1 cellular context compared by ENCODE assay signal in genomic region chr11:77589521-77590193, GRCh38.
TF ChIP-seq lines count a peak whose summit lies in the region.

A gene with protein sequence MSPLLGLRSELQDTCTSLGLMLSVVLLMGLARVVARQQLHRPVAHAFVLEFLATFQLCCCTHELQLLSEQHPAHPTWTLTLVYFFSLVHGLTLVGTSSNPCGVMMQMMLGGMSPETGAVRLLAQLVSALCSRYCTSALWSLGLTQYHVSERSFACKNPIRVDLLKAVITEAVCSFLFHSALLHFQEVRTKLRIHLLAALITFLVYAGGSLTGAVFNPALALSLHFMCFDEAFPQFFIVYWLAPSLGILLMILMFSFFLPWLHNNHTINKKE (plus strand): TSS chr11:77589953. CDS start chr11:77589993, 40 bp downstream.

TF ChIP-seq in HepG2, 621 proteins besides CTCF, POLR2A, EP300 and RAD21 (continued from another document and continues in another):
- TF ChIP-seq GMEB1 (CRISPR knock-in tag; IDR thresholded peaks at IDR 0.05; ENCODE audit: borderline replicate concordance) (peak; percentile 65; the same call in 1 of the 2 replicates), ZNF776 (CRISPR knock-in tag; IDR thresholded peaks at IDR 0.05) (peak; percentile 88), ETV6 (CRISPR knock-in tag; conservative IDR thresholded peaks at IDR 0.05) (peak; percentile 72; the same call in 1 of the 2 replicates), PRDM15 (CRISPR knock-in tag; IDR thresholded peaks at IDR 0.05) (peak; percentile 67; the same call in 1 of the 2 replicates), ZNF672 (CRISPR knock-in tag; IDR thresholded peaks at IDR 0.05) (no peak), TOPORS (CRISPR knock-in tag; IDR thresholded peaks at IDR 0.05) (no peak), SMAD1 (CRISPR knock-in tag; IDR thresholded peaks at IDR 0.05; ENCODE audit: borderline replicate concordance, low read depth) (no peak; the same call in 1 of the 2 replicates), MAF1 (CRISPR knock-in tag; IDR thresholded peaks at IDR 0.05; ENCODE audit: borderline replicate concordance) (no peak), ZNF317 (CRISPR knock-in tag; IDR thresholded peaks at IDR 0.05) (peak; percentile 79; the same call in 1 of the 2 replicates), IKZF4 (CRISPR knock-in tag; IDR thresholded peaks at IDR 0.05; ENCODE audit: borderline replicate concordance, low read depth, not compliant biosample characterization) (peak; percentile 19), KLF15 (CRISPR knock-in tag; IDR thresholded peaks at IDR 0.05; ENCODE audit: borderline replicate concordance) (peak; percentile 40), ZNF326 (CRISPR knock-in tag; IDR thresholded peaks at IDR 0.05; ENCODE audit: borderline replicate concordance) (no peak), IRF1 (CRISPR knock-in tag; IDR thresholded peaks at IDR 0.05; ENCODE audit: low read depth) (0 out of 2 replicates have a peak, but pooled peaks have one; percentile 83), IRF2 (CRISPR knock-in tag; IDR thresholded peaks at IDR 0.05) (no peak; the same call in 1 of the 2 replicates), REL (CRISPR knock-in tag; conservative IDR thresholded peaks at IDR 0.05) (no peak; the same call in 1 of the 2 replicates), RELA (CRISPR knock-in tag; IDR thresholded peaks at IDR 0.05) (no peak), RXRB (CRISPR knock-in tag; IDR thresholded peaks at IDR 0.05; ENCODE audit: borderline replicate concordance) (peak; percentile 50; the same call in 1 of the 2 replicates), KAT8 (CRISPR knock-in tag; IDR thresholded peaks at IDR 0.05) (peak; percentile 59; the same call in 1 of the 2 replicates), ZBTB37 (CRISPR knock-in tag; IDR thresholded peaks at IDR 0.05) (peak; percentile 66; the same call in 1 of the 2 replicates), THAP8 (CRISPR knock-in tag; IDR thresholded peaks at IDR 0.05; ENCODE audit: borderline replicate concordance) (peak; percentile 81; the same call in 1 of the 2 replicates), ZNF773 (CRISPR knock-in tag; IDR thresholded peaks at IDR 0.05; ENCODE audit: borderline replicate concordance) (0 out of 2 replicates have a peak, but pooled peaks have one; percentile 58), SP4 (CRISPR knock-in tag; IDR thresholded peaks at IDR 0.05) (no peak), ZNF788 (CRISPR knock-in tag; IDR thresholded peaks at IDR 0.05; ENCODE audit: borderline replicate concordance) (peak; percentile 80; the same call in 1 of the 2 replicates), ZNF768 (CRISPR knock-in tag; IDR thresholded peaks at IDR 0.05) (no peak), NR2C2 (CRISPR knock-in tag; IDR thresholded peaks at IDR 0.05; ENCODE audit: borderline replicate concordance) (peak; percentile 30; the same call in 1 of the 2 replicates), ZSCAN9 (CRISPR knock-in tag; IDR thresholded peaks at IDR 0.05; ENCODE audit: borderline replicate concordance) (no peak; the same call in 1 of the 2 replicates), THYN1 (CRISPR knock-in tag; IDR thresholded peaks at IDR 0.05; ENCODE audit: borderline replicate concordance, low read depth) (no peak), ZNF333 (CRISPR knock-in tag; IDR thresholded peaks at IDR 0.05; ENCODE audit: borderline replicate concordance) (peak; percentile 58; the same call in 1 of the 2 replicates), NPAS2 (CRISPR knock-in tag; IDR thresholded peaks at IDR 0.05; ENCODE audit: borderline replicate concordance) (no peak), ZNF720 (CRISPR knock-in tag; IDR thresholded peaks at IDR 0.05) (no peak), ZNF530 (CRISPR knock-in tag; IDR thresholded peaks at IDR 0.05; ENCODE audit: low read depth) (no peak), REST (IDR thresholded peaks at IDR 0.05; ENCODE audit: borderline replicate concordance in 1 of 2, low read depth in 1 of 2, low read length in 2 of 2) (0 out of 4 replicates have a peak, but pooled peaks of 1 of the 2 experiments have one; percentile 7), ZNF567 (CRISPR knock-in tag; IDR thresholded peaks at IDR 0.05; ENCODE audit: borderline replicate concordance) (no peak)
- TF ChIP-seq, protein P1, sequence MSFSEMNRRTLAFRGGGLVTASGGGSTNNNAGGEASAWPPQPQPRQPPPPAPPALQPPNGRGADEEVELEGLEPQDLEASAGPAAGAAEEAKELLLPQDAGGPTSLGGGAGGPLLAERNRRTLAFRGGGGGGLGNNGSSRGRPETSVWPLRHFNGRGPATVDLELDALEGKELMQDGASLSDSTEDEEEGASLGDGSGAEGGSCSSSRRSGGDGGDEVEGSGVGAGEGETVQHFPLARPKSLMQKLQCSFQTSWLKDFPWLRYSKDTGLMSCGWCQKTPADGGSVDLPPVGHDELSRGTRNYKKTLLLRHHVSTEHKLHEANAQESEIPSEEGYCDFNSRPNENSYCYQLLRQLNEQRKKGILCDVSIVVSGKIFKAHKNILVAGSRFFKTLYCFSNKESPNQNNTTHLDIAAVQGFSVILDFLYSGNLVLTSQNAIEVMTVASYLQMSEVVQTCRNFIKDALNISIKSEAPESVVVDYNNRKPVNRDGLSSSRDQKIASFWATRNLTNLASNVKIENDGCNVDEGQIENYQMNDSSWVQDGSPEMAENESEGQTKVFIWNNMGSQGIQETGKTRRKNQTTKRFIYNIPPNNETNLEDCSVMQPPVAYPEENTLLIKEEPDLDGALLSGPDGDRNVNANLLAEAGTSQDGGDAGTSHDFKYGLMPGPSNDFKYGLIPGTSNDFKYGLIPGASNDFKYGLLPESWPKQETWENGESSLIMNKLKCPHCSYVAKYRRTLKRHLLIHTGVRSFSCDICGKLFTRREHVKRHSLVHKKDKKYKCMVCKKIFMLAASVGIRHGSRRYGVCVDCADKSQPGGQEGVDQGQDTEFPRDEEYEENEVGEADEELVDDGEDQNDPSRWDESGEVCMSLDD (CRISPR knock-in tag; IDR thresholded peaks at IDR 0.05; ENCODE audit: borderline replicate concordance) = no peak
- TF ChIP-seq, protein P2, sequence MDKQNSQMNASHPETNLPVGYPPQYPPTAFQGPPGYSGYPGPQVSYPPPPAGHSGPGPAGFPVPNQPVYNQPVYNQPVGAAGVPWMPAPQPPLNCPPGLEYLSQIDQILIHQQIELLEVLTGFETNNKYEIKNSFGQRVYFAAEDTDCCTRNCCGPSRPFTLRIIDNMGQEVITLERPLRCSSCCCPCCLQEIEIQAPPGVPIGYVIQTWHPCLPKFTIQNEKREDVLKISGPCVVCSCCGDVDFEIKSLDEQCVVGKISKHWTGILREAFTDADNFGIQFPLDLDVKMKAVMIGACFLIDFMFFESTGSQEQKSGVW (CRISPR knock-in tag; IDR thresholded peaks at IDR 0.05; ENCODE audit: borderline replicate concordance) = 0 out of 2 replicates have a peak, but pooled peaks have one; percentile 31
- TF ChIP-seq, protein P3, sequence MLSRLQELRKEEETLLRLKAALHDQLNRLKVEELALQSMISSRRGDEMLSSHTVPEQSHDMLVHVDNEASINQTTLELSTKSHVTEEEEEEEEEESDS (CRISPR knock-in tag; IDR thresholded peaks at IDR 0.05; ENCODE audit: borderline replicate concordance) = no peak; the same call in 1 of the 2 replicates
- TF ChIP-seq, protein P4, sequence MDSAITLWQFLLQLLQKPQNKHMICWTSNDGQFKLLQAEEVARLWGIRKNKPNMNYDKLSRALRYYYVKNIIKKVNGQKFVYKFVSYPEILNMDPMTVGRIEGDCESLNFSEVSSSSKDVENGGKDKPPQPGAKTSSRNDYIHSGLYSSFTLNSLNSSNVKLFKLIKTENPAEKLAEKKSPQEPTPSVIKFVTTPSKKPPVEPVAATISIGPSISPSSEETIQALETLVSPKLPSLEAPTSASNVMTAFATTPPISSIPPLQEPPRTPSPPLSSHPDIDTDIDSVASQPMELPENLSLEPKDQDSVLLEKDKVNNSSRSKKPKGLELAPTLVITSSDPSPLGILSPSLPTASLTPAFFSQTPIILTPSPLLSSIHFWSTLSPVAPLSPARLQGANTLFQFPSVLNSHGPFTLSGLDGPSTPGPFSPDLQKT (CRISPR knock-in tag; IDR thresholded peaks at IDR 0.05; ENCODE audit: borderline replicate concordance) = no peak
- TF ChIP-seq, protein P5, sequence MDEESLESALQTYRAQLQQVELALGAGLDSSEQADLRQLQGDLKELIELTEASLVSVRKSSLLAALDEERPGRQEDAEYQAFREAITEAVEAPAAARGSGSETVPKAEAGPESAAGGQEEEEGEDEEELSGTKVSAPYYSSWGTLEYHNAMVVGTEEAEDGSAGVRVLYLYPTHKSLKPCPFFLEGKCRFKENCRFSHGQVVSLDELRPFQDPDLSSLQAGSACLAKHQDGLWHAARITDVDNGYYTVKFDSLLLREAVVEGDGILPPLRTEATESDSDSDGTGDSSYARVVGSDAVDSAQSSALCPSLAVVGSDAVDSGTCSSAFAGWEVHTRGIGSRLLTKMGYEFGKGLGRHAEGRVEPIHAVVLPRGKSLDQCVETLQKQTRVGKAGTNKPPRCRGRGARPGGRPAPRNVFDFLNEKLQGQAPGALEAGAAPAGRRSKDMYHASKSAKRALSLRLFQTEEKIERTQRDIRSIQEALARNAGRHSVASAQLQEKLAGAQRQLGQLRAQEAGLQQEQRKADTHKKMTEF (CRISPR knock-in tag; IDR thresholded peaks at IDR 0.05) = peak; percentile 89; the same call in 1 of the 2 replicates
